Comparison of ENCODE assay signal across 8 cellular contexts in the genomic region with DNA sequence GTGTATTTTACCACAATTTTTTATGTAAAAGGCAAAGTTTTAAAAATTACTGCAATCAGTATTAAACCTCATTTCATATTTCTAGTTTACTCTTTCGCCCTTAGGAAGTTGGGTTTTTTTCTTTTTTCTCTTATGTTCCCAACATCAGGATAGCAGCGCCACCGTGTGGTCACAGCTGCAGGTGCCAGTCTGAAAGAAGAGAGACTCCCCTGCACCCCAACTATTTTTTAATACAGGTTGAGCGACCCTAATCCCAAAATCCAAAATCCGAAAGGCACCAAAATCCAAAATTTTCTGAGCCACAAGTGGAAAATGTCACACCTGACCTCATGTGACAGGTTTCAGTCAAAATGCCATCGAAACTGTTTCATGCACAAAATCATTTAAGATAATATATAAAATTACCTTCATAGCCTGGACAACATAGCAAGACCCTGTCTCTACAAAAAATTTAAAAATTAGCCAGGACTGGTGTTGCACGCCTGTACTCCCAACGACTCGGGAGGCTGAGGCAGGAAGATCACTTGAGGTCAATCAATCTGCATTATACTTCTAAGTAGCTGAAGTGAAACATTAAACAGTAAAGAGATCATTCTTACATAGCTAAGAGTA. TPM values are rescaled to one million over a fixed set of nuclear protein-coding genes. Genes with fewer than 3 reads are reported as not detected.
DNase-seq lines count a peak whose midpoint lies in the region; ATAC-seq and TF ChIP-seq lines count a peak whose summit lies in the region.

No MANE protein-coding gene starts in this region.

- H3K27ac ChIP-seq in cardiac muscle cell, result no peak overlapping the region

- no peaks in the 10 kb centered on the region for H3K4me1 ChIP-seq in cardiac muscle cell (ENCODE audit: low read depth)

- TF ChIP-seq CTCF in cardiac muscle cell (IDR thresholded peaks at IDR 0.05; ENCODE audit: low read depth, low read length), result peak; percentile 97

- H3K4me3 ChIP-seq in cardiac muscle cell, result peak overlapping the region; percentile 10

- ATAC-seq in SK-N-SH treated with all-trans-retinoic acid at 6 μM for 48 hours, result peak; percentile 54
- ATAC-seq in GM19455 (IDR thresholded peaks at IDR 0.05; ENCODE audit: unreplicated experiment), result no peak
- ATAC-seq in GM18505 (IDR thresholded peaks at IDR 0.05; ENCODE audit: unreplicated experiment), result no peak

- peak; percentile 79 for DNase-seq in DMS 273 (lab: John Stamatoyannopoulos, UW; ENCODE audit: unreplicated experiment)
- DNase-seq in LoVo (ENCODE audit: low spot score), result peak; percentile 79
- peak; percentile 81 for DNase-seq in activated naive CD4-positive, alpha-beta T cell treated with anti-CD3 and anti-CD28 coated beads, Interleukin-2, amount 50 U/mL, for 16 hours
- DNase-seq in cardiac muscle cell (ENCODE audit: low read depth in 1 of 2, low spot score in 1 of 2), result peak; percentile 78 to 82
- peak; percentile 50 for DNase-seq in putamen (ENCODE audit: low spot score)

- H3K9me3 ChIP-seq in cardiac muscle cell (ENCODE audit: low read depth), result no peaks in the 10 kb centered on the region

- no peaks in the 10 kb centered on the region for H3K36me3 ChIP-seq in cardiac muscle cell

- H3K27me3 ChIP-seq in cardiac muscle cell, result no peaks in the 10 kb centered on the region

- no peak for TF ChIP-seq POLR2A in GM18505 (IDR thresholded peaks at IDR 0.05; ENCODE audit: borderline replicate concordance, extremely low read depth, insufficient read depth, insufficient read length)

TF ChIP-seq in SK-N-SH treated with all-trans-retinoic acid at 6 μM for 48 hours, 23 proteins besides CTCF, POLR2A, EP300 and RAD21:
- TF ChIP-seq ARNTL (CRISPR knock-in tag; IDR thresholded peaks at IDR 0.05; ENCODE audit: borderline replicate concordance, low read depth) (no peak), SNAI2 (CRISPR knock-in tag; IDR thresholded peaks at IDR 0.05) (no peak), ZFP3 (CRISPR knock-in tag; IDR thresholded peaks at IDR 0.05) (no peak), ZNF8 (CRISPR knock-in tag; IDR thresholded peaks at IDR 0.05) (no peak), ZFP30 (CRISPR knock-in tag; IDR thresholded peaks at IDR 0.05) (no peak), OSR1 (CRISPR knock-in tag; IDR thresholded peaks at IDR 0.05) (no peak), ISL1 (CRISPR knock-in tag; IDR thresholded peaks at IDR 0.05) (no peak), TOX (CRISPR knock-in tag; IDR thresholded peaks at IDR 0.05; ENCODE audit: borderline replicate concordance) (no peak), ZC3H10 (CRISPR knock-in tag; IDR thresholded peaks at IDR 0.05) (no peak), PPARA (CRISPR knock-in tag; IDR thresholded peaks at IDR 0.05; ENCODE audit: borderline replicate concordance) (no peak), GLIS3 (CRISPR knock-in tag; IDR thresholded peaks at IDR 0.05) (no peak), RARB (CRISPR knock-in tag; IDR thresholded peaks at IDR 0.05) (no peak), CSDC2 (CRISPR knock-in tag; IDR thresholded peaks at IDR 0.05) (no peak)
- TF ChIP-seq, protein P1, sequence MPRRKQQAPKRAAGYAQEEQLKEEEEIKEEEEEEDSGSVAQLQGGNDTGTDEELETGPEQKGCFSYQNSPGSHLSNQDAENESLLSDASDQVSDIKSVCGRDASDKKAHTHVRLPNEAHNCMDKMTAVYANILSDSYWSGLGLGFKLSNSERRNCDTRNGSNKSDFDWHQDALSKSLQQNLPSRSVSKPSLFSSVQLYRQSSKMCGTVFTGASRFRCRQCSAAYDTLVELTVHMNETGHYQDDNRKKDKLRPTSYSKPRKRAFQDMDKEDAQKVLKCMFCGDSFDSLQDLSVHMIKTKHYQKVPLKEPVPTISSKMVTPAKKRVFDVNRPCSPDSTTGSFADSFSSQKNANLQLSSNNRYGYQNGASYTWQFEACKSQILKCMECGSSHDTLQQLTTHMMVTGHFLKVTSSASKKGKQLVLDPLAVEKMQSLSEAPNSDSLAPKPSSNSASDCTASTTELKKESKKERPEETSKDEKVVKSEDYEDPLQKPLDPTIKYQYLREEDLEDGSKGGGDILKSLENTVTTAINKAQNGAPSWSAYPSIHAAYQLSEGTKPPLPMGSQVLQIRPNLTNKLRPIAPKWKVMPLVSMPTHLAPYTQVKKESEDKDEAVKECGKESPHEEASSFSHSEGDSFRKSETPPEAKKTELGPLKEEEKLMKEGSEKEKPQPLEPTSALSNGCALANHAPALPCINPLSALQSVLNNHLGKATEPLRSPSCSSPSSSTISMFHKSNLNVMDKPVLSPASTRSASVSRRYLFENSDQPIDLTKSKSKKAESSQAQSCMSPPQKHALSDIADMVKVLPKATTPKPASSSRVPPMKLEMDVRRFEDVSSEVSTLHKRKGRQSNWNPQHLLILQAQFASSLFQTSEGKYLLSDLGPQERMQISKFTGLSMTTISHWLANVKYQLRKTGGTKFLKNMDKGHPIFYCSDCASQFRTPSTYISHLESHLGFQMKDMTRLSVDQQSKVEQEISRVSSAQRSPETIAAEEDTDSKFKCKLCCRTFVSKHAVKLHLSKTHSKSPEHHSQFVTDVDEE (CRISPR knock-in tag; IDR thresholded peaks at IDR 0.05), result no peak
- TF ChIP-seq, protein P2, sequence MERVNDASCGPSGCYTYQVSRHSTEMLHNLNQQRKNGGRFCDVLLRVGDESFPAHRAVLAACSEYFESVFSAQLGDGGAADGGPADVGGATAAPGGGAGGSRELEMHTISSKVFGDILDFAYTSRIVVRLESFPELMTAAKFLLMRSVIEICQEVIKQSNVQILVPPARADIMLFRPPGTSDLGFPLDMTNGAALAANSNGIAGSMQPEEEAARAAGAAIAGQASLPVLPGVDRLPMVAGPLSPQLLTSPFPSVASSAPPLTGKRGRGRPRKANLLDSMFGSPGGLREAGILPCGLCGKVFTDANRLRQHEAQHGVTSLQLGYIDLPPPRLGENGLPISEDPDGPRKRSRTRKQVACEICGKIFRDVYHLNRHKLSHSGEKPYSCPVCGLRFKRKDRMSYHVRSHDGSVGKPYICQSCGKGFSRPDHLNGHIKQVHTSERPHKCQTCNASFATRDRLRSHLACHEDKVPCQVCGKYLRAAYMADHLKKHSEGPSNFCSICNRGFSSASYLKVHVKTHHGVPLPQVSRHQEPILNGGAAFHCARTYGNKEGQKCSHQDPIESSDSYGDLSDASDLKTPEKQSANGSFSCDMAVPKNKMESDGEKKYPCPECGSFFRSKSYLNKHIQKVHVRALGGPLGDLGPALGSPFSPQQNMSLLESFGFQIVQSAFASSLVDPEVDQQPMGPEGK (CRISPR knock-in tag; IDR thresholded peaks at IDR 0.05; ENCODE audit: borderline replicate concordance), result no peak
- TF ChIP-seq, protein P3, sequence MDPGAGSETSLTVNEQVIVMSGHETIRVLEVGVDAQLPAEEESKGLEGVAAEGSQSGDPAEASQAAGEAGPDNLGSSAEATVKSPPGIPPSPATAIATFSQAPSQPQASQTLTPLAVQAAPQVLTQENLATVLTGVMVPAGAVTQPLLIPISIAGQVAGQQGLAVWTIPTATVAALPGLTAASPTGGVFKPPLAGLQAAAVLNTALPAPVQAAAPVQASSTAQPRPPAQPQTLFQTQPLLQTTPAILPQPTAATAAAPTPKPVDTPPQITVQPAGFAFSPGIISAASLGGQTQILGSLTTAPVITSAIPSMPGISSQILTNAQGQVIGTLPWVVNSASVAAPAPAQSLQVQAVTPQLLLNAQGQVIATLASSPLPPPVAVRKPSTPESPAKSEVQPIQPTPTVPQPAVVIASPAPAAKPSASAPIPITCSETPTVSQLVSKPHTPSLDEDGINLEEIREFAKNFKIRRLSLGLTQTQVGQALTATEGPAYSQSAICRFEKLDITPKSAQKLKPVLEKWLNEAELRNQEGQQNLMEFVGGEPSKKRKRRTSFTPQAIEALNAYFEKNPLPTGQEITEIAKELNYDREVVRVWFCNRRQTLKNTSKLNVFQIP (CRISPR knock-in tag; IDR thresholded peaks at IDR 0.05; ENCODE audit: borderline replicate concordance, low read depth), result no peak
- TF ChIP-seq, protein P4, sequence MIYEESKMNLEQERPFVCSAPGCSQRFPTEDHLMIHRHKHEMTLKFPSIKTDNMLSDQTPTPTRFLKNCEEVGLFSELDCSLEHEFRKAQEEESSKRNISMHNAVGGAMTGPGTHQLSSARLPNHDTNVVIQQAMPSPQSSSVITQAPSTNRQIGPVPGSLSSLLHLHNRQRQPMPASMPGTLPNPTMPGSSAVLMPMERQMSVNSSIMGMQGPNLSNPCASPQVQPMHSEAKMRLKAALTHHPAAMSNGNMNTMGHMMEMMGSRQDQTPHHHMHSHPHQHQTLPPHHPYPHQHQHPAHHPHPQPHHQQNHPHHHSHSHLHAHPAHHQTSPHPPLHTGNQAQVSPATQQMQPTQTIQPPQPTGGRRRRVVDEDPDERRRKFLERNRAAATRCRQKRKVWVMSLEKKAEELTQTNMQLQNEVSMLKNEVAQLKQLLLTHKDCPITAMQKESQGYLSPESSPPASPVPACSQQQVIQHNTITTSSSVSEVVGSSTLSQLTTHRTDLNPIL (CRISPR knock-in tag; IDR thresholded peaks at IDR 0.05; ENCODE audit: low read depth), result no peak

RNA-seq across cellular contexts. Expression of a gene that starts 21.8 kb away (rescaled TPM):
- total RNA-seq in cardiac muscle cell, result not detected in 2 replicates
- polyA plus RNA-seq in cardiac muscle cell, result 0.10 TPM in 1 of 2 replicates, not detected in the other

RNA-seq across cellular contexts. Expression of a gene that starts 42.8 kb away (rescaled TPM):
- total RNA-seq in cardiac muscle cell, result 19.8 and 20.2 TPM in 2 replicates
- 19.2 and 21.7 TPM in 2 replicates for polyA plus RNA-seq in cardiac muscle cell

RNA-seq across cellular contexts. Expression of a gene that starts 56.3 kb away (rescaled TPM):
- not detected in 2 replicates for total RNA-seq in cardiac muscle cell
- polyA plus RNA-seq in cardiac muscle cell, result not detected in 2 replicates
